1 cellular context compared by ENCODE assay signal in the genomic region with DNA sequence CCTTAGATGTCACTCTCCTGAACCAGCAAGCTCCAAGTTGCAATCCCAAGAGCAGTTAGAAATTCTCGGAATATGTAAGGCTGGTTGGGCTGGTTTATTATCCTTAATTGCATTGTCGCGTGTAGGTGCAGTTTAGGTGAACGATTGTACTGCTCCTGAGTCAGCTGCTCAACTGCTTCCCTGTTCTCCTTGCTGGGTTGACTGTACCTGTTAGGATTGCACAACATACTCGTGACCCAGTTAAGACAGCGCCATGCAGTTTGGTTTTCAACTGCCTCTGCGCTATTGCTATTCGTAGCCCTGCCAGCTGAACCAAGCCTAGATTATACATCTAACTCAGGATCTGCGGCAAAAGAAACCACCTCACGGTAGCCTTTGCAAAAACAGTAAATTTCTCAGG.
TF ChIP-seq lines count a peak whose summit lies in the region.

No MANE protein-coding gene starts in this region.

TF ChIP-seq in HepG2, 621 proteins besides CTCF, POLR2A, EP300 and RAD21 (continued from another document):
- TF ChIP-seq, protein P1, sequence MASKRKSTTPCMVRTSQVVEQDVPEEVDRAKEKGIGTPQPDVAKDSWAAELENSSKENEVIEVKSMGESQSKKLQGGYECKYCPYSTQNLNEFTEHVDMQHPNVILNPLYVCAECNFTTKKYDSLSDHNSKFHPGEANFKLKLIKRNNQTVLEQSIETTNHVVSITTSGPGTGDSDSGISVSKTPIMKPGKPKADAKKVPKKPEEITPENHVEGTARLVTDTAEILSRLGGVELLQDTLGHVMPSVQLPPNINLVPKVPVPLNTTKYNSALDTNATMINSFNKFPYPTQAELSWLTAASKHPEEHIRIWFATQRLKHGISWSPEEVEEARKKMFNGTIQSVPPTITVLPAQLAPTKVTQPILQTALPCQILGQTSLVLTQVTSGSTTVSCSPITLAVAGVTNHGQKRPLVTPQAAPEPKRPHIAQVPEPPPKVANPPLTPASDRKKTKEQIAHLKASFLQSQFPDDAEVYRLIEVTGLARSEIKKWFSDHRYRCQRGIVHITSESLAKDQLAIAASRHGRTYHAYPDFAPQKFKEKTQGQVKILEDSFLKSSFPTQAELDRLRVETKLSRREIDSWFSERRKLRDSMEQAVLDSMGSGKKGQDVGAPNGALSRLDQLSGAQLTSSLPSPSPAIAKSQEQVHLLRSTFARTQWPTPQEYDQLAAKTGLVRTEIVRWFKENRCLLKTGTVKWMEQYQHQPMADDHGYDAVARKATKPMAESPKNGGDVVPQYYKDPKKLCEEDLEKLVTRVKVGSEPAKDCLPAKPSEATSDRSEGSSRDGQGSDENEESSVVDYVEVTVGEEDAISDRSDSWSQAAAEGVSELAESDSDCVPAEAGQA (IDR thresholded peaks at IDR 0.05; ENCODE audit: low read depth) = no peak
- TF ChIP-seq, protein P1 (CRISPR knock-in tag; IDR thresholded peaks at IDR 0.05; ENCODE audit: borderline replicate concordance) = no peak
- TF ChIP-seq HDAC1 (CRISPR knock-in tag; IDR thresholded peaks at IDR 0.05) (0 out of 2 replicates have a peak, but pooled peaks have one; percentile 36), TOPORS (CRISPR knock-in tag; IDR thresholded peaks at IDR 0.05) (no peak), KLF13 (CRISPR knock-in tag; IDR thresholded peaks at IDR 0.05) (no peak), DPF2 (CRISPR knock-in tag; IDR thresholded peaks at IDR 0.05; ENCODE audit: borderline replicate concordance, low read depth) (0 out of 2 replicates have a peak, but pooled peaks have one; percentile 17), ZNF3 (CRISPR knock-in tag; IDR thresholded peaks at IDR 0.05) (0 out of 2 replicates have a peak, but pooled peaks have one; percentile 56), ELF3 (CRISPR knock-in tag; IDR thresholded peaks at IDR 0.05) (peak; percentile 59), POGZ (CRISPR knock-in tag; IDR thresholded peaks at IDR 0.05) (no peak), ZNF292 (CRISPR knock-in tag; IDR thresholded peaks at IDR 0.05; ENCODE audit: borderline replicate concordance, low read depth) (peak; percentile 83; the same call in 1 of the 2 replicates), CREB1 (IDR thresholded peaks at IDR 0.05) (no peak), CREB1 (CRISPR knock-in tag; IDR thresholded peaks at IDR 0.05) (no peak), MED13 (CRISPR knock-in tag; IDR thresholded peaks at IDR 0.05) (no peak), NFYC (CRISPR knock-in tag; IDR thresholded peaks at IDR 0.05) (no peak), SALL1 (CRISPR knock-in tag; IDR thresholded peaks at IDR 0.05) (peak; percentile 46; the same call in 1 of the 2 replicates), FOXA3 (CRISPR knock-in tag; IDR thresholded peaks at IDR 0.05) (0 out of 2 replicates have a peak, but pooled peaks have one; percentile 20), ARNT (IDR thresholded peaks at IDR 0.05) (no peak), SOX6 (IDR thresholded peaks at IDR 0.05) (no peak), SOX6 (CRISPR knock-in tag; IDR thresholded peaks at IDR 0.05) (0 out of 2 replicates have a peak, but pooled peaks have one; percentile 10), FOXM1 (CRISPR knock-in tag; IDR thresholded peaks at IDR 0.05) (no peak), ZFP90 (CRISPR knock-in tag; IDR thresholded peaks at IDR 0.05; ENCODE audit: borderline replicate concordance) (peak; percentile 94; the same call in 1 of the 2 replicates), PAX8 (CRISPR knock-in tag; IDR thresholded peaks at IDR 0.05; ENCODE audit: borderline replicate concordance) (no peak), TAF15 (IDR thresholded peaks at IDR 0.05; ENCODE audit: low read depth, low read length, poor library complexity, severe bottlenecking) (no peak), SAP130 (CRISPR knock-in tag; IDR thresholded peaks at IDR 0.05; ENCODE audit: low read depth) (peak; percentile 71; the same call in 1 of the 2 replicates), ZNF644 (CRISPR knock-in tag; IDR thresholded peaks at IDR 0.05; ENCODE audit: low read depth) (peak; percentile 86), ZNF274 (CRISPR knock-in tag; IDR thresholded peaks at IDR 0.05) (no peak), RAD51 (IDR thresholded peaks at IDR 0.05; ENCODE audit: borderline replicate concordance) (no peak), ZNF432 (CRISPR knock-in tag; IDR thresholded peaks at IDR 0.05; ENCODE audit: borderline replicate concordance) (no peak), GABPA (IDR thresholded peaks at IDR 0.05; ENCODE audit: low read depth, low read length) (no peak), GABPA (CRISPR knock-in tag; IDR thresholded peaks at IDR 0.05; ENCODE audit: low read depth) (no peak), PCBP2 (optimal IDR thresholded peaks at IDR 0.05; ENCODE audit: low read depth, low read length, poor library complexity, severe bottlenecking) (no peak)
- TF ChIP-seq, protein P2, sequence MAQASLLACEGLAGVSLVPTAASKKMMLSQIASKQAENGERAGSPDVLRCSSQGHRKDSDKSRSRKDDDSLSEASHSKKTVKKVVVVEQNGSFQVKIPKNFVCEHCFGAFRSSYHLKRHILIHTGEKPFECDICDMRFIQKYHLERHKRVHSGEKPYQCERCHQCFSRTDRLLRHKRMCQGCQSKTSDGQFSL (CRISPR knock-in tag; IDR thresholded peaks at IDR 0.05) = 0 out of 2 replicates have a peak, but pooled peaks have one; percentile 52
- TF ChIP-seq, protein P3, sequence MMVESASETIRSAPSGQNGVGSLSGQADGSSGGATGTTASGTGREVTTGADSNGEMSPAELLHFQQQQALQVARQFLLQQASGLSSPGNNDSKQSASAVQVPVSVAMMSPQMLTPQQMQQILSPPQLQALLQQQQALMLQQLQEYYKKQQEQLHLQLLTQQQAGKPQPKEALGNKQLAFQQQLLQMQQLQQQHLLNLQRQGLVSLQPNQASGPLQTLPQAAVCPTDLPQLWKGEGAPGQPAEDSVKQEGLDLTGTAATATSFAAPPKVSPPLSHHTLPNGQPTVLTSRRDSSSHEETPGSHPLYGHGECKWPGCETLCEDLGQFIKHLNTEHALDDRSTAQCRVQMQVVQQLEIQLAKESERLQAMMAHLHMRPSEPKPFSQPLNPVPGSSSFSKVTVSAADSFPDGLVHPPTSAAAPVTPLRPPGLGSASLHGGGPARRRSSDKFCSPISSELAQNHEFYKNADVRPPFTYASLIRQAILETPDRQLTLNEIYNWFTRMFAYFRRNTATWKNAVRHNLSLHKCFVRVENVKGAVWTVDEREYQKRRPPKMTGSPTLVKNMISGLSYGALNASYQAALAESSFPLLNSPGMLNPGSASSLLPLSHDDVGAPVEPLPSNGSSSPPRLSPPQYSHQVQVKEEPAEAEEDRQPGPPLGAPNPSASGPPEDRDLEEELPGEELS (CRISPR knock-in tag; IDR thresholded peaks at IDR 0.05) = peak; percentile 41; the same call in 1 of the 2 replicates
- TF ChIP-seq, protein P4, sequence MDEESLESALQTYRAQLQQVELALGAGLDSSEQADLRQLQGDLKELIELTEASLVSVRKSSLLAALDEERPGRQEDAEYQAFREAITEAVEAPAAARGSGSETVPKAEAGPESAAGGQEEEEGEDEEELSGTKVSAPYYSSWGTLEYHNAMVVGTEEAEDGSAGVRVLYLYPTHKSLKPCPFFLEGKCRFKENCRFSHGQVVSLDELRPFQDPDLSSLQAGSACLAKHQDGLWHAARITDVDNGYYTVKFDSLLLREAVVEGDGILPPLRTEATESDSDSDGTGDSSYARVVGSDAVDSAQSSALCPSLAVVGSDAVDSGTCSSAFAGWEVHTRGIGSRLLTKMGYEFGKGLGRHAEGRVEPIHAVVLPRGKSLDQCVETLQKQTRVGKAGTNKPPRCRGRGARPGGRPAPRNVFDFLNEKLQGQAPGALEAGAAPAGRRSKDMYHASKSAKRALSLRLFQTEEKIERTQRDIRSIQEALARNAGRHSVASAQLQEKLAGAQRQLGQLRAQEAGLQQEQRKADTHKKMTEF (CRISPR knock-in tag; IDR thresholded peaks at IDR 0.05) = peak; percentile 40; the same call in 1 of the 2 replicates
- TF ChIP-seq, protein P5, sequence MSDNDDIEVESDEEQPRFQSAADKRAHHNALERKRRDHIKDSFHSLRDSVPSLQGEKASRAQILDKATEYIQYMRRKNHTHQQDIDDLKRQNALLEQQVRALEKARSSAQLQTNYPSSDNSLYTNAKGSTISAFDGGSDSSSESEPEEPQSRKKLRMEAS (IDR thresholded peaks at IDR 0.05) = peak; percentile 26; the same call in 1 of the 2 replicates
- TF ChIP-seq, protein P6, sequence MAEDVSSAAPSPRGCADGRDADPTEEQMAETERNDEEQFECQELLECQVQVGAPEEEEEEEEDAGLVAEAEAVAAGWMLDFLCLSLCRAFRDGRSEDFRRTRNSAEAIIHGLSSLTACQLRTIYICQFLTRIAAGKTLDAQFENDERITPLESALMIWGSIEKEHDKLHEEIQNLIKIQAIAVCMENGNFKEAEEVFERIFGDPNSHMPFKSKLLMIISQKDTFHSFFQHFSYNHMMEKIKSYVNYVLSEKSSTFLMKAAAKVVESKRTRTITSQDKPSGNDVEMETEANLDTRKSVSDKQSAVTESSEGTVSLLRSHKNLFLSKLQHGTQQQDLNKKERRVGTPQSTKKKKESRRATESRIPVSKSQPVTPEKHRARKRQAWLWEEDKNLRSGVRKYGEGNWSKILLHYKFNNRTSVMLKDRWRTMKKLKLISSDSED (CRISPR knock-in tag; IDR thresholded peaks at IDR 0.05) = no peak
- TF ChIP-seq, protein P7, sequence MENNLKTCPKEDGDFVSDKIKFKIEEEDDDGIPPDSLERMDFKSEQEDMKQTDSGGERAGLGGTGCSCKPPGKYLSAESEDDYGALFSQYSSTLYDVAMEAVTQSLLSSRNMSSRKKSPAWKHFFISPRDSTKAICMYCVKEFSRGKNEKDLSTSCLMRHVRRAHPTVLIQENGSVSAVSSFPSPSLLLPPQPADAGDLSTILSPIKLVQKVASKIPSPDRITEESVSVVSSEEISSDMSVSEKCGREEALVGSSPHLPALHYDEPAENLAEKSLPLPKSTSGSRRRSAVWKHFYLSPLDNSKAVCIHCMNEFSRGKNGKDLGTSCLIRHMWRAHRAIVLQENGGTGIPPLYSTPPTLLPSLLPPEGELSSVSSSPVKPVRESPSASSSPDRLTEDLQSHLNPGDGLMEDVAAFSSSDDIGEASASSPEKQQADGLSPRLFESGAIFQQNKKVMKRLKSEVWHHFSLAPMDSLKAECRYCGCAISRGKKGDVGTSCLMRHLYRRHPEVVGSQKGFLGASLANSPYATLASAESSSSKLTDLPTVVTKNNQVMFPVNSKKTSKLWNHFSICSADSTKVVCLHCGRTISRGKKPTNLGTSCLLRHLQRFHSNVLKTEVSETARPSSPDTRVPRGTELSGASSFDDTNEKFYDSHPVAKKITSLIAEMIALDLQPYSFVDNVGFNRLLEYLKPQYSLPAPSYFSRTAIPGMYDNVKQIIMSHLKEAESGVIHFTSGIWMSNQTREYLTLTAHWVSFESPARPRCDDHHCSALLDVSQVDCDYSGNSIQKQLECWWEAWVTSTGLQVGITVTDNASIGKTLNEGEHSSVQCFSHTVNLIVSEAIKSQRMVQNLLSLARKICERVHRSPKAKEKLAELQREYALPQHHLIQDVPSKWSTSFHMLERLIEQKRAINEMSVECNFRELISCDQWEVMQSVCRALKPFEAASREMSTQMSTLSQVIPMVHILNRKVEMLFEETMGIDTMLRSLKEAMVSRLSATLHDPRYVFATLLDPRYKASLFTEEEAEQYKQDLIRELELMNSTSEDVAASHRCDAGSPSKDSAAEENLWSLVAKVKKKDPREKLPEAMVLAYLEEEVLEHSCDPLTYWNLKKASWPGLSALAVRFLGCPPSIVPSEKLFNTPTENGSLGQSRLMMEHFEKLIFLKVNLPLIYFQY (CRISPR knock-in tag; IDR thresholded peaks at IDR 0.05; ENCODE audit: borderline replicate concordance) = peak; percentile 88; the same call in 1 of the 2 replicates
